ENCODE assay signal across 1 cellular context in genomic region chr3:155334897-155335883, GRCh38.
TF ChIP-seq lines count a peak whose summit lies in the region.

No MANE protein-coding gene starts in this region.

TF ChIP-seq in HepG2, 621 proteins besides CTCF, POLR2A, EP300 and RAD21 (continued from another document):
- TF ChIP-seq ZBED4 (CRISPR knock-in tag; IDR thresholded peaks at IDR 0.05; ENCODE audit: borderline replicate concordance) (no peak), ARNTL (CRISPR knock-in tag; IDR thresholded peaks at IDR 0.05) (no peak), ZNF609 (CRISPR knock-in tag; IDR thresholded peaks at IDR 0.05; ENCODE audit: borderline replicate concordance) (no peak), ZNF501 (CRISPR knock-in tag; IDR thresholded peaks at IDR 0.05) (no peak), LBX2 (CRISPR knock-in tag; IDR thresholded peaks at IDR 0.05; ENCODE audit: borderline replicate concordance) (no peak), TFE3 (CRISPR knock-in tag; IDR thresholded peaks at IDR 0.05) (no peak), HMGXB3 (CRISPR knock-in tag; IDR thresholded peaks at IDR 0.05; ENCODE audit: borderline replicate concordance) (no peak), DDIT3 (CRISPR knock-in tag; IDR thresholded peaks at IDR 0.05) (no peak), PBX2 (CRISPR knock-in tag; IDR thresholded peaks at IDR 0.05) (no peak), GLI4 (CRISPR knock-in tag; IDR thresholded peaks at IDR 0.05; ENCODE audit: borderline replicate concordance) (no peak), PCBP1 (IDR thresholded peaks at IDR 0.05; ENCODE audit: borderline replicate concordance, low read depth, low read length) (no peak), ZNF891 (CRISPR knock-in tag; IDR thresholded peaks at IDR 0.05) (no peak)
